In genomic region chr10:7833210-7833609, GRCh38 we compare ENCODE assay signal across 3 cellular contexts.
"Had no signal": no experiment of that assay in that cellular context is flagged by ENCODE, and none has a peak within 500 bp of the region (broad histone marks: within the 10 kb centered on the region; RNA-seq: fewer than 3 reads in every experiment).

No MANE protein-coding gene starts in this region.

- H3K4me3 ChIP-seq: GM12878 had no signal

- ATAC-seq: GM12878 had no signal

- DNase-seq: GDM1, GF-D8 had no signal
